Comparison of ENCODE assay signal across 8 cellular contexts in genomic region chr9:136807281-136808074, GRCh38. TPM values are rescaled to one million over a fixed set of nuclear protein-coding genes. Genes with fewer than 3 reads are reported as not detected.
A peak's percentile ranks its signal among the peaks of the same experiment; 100 is the strongest.
DNase-seq lines count a peak whose midpoint lies in the region; FAIRE-seq and TF ChIP-seq lines count a peak whose summit lies in the region.

A gene with protein sequence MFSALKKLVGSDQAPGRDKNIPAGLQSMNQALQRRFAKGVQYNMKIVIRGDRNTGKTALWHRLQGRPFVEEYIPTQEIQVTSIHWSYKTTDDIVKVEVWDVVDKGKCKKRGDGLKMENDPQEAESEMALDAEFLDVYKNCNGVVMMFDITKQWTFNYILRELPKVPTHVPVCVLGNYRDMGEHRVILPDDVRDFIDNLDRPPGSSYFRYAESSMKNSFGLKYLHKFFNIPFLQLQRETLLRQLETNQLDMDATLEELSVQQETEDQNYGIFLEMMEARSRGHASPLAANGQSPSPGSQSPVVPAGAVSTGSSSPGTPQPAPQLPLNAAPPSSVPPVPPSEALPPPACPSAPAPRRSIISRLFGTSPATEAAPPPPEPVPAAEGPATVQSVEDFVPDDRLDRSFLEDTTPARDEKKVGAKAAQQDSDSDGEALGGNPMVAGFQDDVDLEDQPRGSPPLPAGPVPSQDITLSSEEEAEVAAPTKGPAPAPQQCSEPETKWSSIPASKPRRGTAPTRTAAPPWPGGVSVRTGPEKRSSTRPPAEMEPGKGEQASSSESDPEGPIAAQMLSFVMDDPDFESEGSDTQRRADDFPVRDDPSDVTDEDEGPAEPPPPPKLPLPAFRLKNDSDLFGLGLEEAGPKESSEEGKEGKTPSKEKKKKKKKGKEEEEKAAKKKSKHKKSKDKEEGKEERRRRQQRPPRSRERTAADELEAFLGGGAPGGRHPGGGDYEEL (plus strand): TSS chr9:136807948. CDS start chr9:136808197, 249 bp downstream.

- H2AFZ ChIP-seq in MM.1S (ENCODE audit: low read length) (peak within 1 kb of the TSS; percentile 92), astrocyte (ENCODE audit: low read depth, low read length) (peak within 1 kb of the TSS; percentile 95)

- H3K4me2 ChIP-seq in MM.1S (ENCODE audit: low read depth, low read length) (peak within 1 kb of the TSS; percentile 95), astrocyte (ENCODE audit: low read length) (peak within 1 kb of the TSS; percentile 94)

- DNase-seq in H7 (peak; percentile 99), MM.1S (peak; percentile 78), astrocyte (ENCODE audit: low read depth) (peak; percentile 32), hepatic stellate cell (ENCODE audit: low spot score) (peak; percentile 97), retinal pigment epithelial cell (ENCODE audit: low read depth) (no peak), DMS114 treated with DMSO at 0.1 percent for 48 hours (lab: John Stamatoyannopoulos, UW; ENCODE audit: unreplicated experiment) (no peak)
- peak; percentile 88 for DNase-seq in T-helper 2 cell treated with Interferon-gamma antibody and Interleukin-4, amounts not matched to agents 5 μg/mL and 100 μg/mL, for 36 hours (ENCODE audit: low spot score)

- no peak for TF ChIP-seq CTCF in MM.1S (IDR thresholded peaks at IDR 0.05; ENCODE audit: low read length)
- no peak for TF ChIP-seq CTCF in astrocyte (IDR thresholded peaks at IDR 0.05; ENCODE audit: insufficient read depth, low read depth, low read length)
- TF ChIP-seq CTCF in retinal pigment epithelial cell (conservative IDR thresholded peaks at IDR 0.05; ENCODE audit: low read depth, low read length): no peak

- H3K4me1 Mint-ChIP-seq in T-helper 2 cell treated with Interferon-gamma antibody and Interleukin-4, amounts not matched to agents 5 μg/mL and 100 μg/mL, for 36 hours (ENCODE audit: low read depth): peaks cover 23% of the 10 kb centered on the region
- H3K4me1 Mint-ChIP-seq in astrocyte (ENCODE audit: low read depth, unreplicated experiment): peaks cover 13% of the 10 kb centered on the region

- H3K9ac ChIP-seq in MM.1S (ENCODE audit: low read length) (peak within 1 kb of the TSS; percentile 88), astrocyte (ENCODE audit: low read length) (peak within 1 kb of the TSS; percentile 90)

- peak within 1 kb of the TSS; percentile 90 for H3K27ac Mint-ChIP-seq in T-helper 2 cell treated with Interferon-gamma antibody and Interleukin-4, amounts not matched to agents 5 μg/mL and 100 μg/mL, for 36 hours
- peak within 1 kb of the TSS; percentile 91 for H3K27ac Mint-ChIP-seq in astrocyte (ENCODE audit: unreplicated experiment)

- H3K36me3 ChIP-seq in H7 (replicated peaks; ENCODE audit: control insufficient read depth, insufficient read depth, low read length) (no peaks in the 10 kb centered on the region; the same call in 1 of the 2 replicates), MM.1S (replicated peaks; ENCODE audit: insufficient read depth, low read length) (no peaks in the 10 kb centered on the region), astrocyte (ENCODE audit: insufficient read depth, low read length) (peaks cover 6% of the 10 kb centered on the region)

- FAIRE-seq in astrocyte (lab: Jason Lieb, UNC): no peak

- peak within 1 kb of the TSS; percentile 65; the same call in 1 of the 2 replicates for H3K27ac ChIP-seq in MM.1S (ENCODE audit: low read length)
- peak within 1 kb of the TSS; percentile 61 for H3K27ac ChIP-seq in astrocyte (ENCODE audit: low read depth, low read length)

- H3K4me3 Mint-ChIP-seq in T-helper 2 cell treated with Interferon-gamma antibody and Interleukin-4, amounts not matched to agents 5 μg/mL and 100 μg/mL, for 36 hours: peak within 1 kb of the TSS; percentile 88
- peak within 1 kb of the TSS; percentile 91 for H3K4me3 Mint-ChIP-seq in astrocyte (ENCODE audit: unreplicated experiment)

- H3F3A ChIP-seq in MM.1S (ENCODE audit: insufficient read depth, low read length): peaks cover 3% of the 10 kb centered on the region; the same call in 1 of the 2 replicates

- H3K27me3 Mint-ChIP-seq in T-helper 2 cell treated with Interferon-gamma antibody and Interleukin-4, amounts not matched to agents 5 μg/mL and 100 μg/mL, for 36 hours (ENCODE audit: low read depth): no peaks in the 10 kb centered on the region
- H3K27me3 Mint-ChIP-seq in astrocyte (ENCODE audit: low read depth, unreplicated experiment): no peaks in the 10 kb centered on the region

- peaks cover 21% of the 10 kb centered on the region; the same call in 1 of the 2 replicates for H3K4me1 ChIP-seq in MM.1S (ENCODE audit: low read length)
- peaks cover 19% of the 10 kb centered on the region for H3K4me1 ChIP-seq in astrocyte (ENCODE audit: insufficient read depth, low read length)

- peaks cover 18% of the 10 kb centered on the region for H3K36me3 Mint-ChIP-seq in T-helper 2 cell treated with Interferon-gamma antibody and Interleukin-4, amounts not matched to agents 5 μg/mL and 100 μg/mL, for 36 hours (ENCODE audit: low read depth)
- H3K36me3 Mint-ChIP-seq in astrocyte (ENCODE audit: low read depth, unreplicated experiment): peaks cover 8% of the 10 kb centered on the region

- H3K79me2 ChIP-seq in MM.1S (ENCODE audit: low read length) (peaks cover 54% of the 10 kb centered on the region), astrocyte (ENCODE audit: insufficient read depth, low read length) (peaks cover 46% of the 10 kb centered on the region)

- H4K20me1 ChIP-seq in MM.1S (ENCODE audit: insufficient read depth, low read length) (no peaks in the 10 kb centered on the region), astrocyte (ENCODE audit: insufficient read depth, low read length) (peaks cover 36% of the 10 kb centered on the region)

- H3K9me3 Mint-ChIP-seq in T-helper 2 cell treated with Interferon-gamma antibody and Interleukin-4, amounts not matched to agents 5 μg/mL and 100 μg/mL, for 36 hours: no peaks in the 10 kb centered on the region
- no peaks in the 10 kb centered on the region for H3K9me3 Mint-ChIP-seq in astrocyte (ENCODE audit: unreplicated experiment)

- H3K4me3 ChIP-seq in GM08714 (ENCODE audit: low read length) (peak within 1 kb of the TSS; percentile 93), H7 (ENCODE audit: insufficient read depth, low read depth, low read length) (peak within 1 kb of the TSS; percentile 87), MM.1S (ENCODE audit: low read length) (peak within 1 kb of the TSS; percentile 90), astrocyte (ENCODE audit: insufficient read depth, low read depth, low read length) (peak within 1 kb of the TSS; percentile 66), retinal pigment epithelial cell (ENCODE audit: low read length) (peak within 1 kb of the TSS; percentile 80)

- no peaks in the 10 kb centered on the region for H3K9me2 ChIP-seq in MM.1S (replicated peaks; ENCODE audit: insufficient read depth, low read length)

- H3K27me3 ChIP-seq in H7 (ENCODE audit: control insufficient read depth, insufficient read depth, low read length): no peaks in the 10 kb centered on the region; the same call in 1 of the 2 replicates
- H3K27me3 ChIP-seq in MM.1S (replicated peaks; ENCODE audit: insufficient read depth, low read length): no peaks in the 10 kb centered on the region
- peaks cover under 1% of the 10 kb centered on the region for H3K27me3 ChIP-seq in astrocyte (ENCODE audit: insufficient read depth, low read length)

- no peaks in the 10 kb centered on the region for H3K9me3 ChIP-seq in MM.1S (replicated peaks; ENCODE audit: insufficient read depth, low read length)
- H3K9me3 ChIP-seq in astrocyte (ENCODE audit: insufficient read depth, low read depth, low read length): no peaks in the 10 kb centered on the region

RNA-seq across cellular contexts. Expression of the gene that starts here (rescaled TPM):
- 150 TPM in 2 replicates for total RNA-seq in H7 (2014; rRNA removed; shearing (Covaris generic))
- total RNA-seq in astrocyte: 62.0 and 69.4 TPM in 2 replicates

Comparison
In these comparisons a context has a peak if more than half of its experiments do, and no peak if none do; other contexts are left out.
1. DNase-seq: peak in H7 (single experiment), MM.1S (single experiment), T-helper 2 cell treated with Interferon-gamma antibody and Interleukin-4, amounts not matched to agents 5 μg/mL and 100 μg/mL, for 36 hours (single experiment), astrocyte (single experiment) and hepatic stellate cell (single experiment); none in retinal pigment epithelial cell (single experiment) and DMS114 treated with DMSO at 0.1 percent for 48 hours (single experiment).
2. Peak in every context shown above with its lines, with median percentiles within 50 percentile points of each other: H3K4me3 ChIP-seq.